ENCODE assay signal across 18 cellular contexts in the genomic region with DNA sequence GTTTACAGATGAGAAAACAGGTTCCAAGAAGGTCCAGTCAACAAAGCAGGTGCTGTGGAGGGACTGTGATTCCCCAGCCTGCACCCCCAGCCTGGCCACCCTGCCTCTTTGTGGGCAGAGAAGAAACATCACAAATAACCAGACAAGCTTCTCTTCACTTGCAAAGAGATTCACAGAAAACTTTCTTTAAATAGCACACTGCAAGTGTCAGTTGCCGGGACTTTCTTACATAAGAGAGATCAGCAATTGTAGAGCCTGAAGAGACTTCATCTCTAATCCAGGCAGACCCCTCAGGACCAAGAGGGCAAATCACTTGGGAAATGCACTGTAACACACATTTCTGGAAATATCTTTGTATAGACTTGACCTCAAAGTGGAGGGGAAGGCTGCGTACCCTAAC. TPM values are rescaled to one million over a fixed set of nuclear protein-coding genes. Genes with fewer than 3 reads are reported as not detected.
DNase-seq lines count a peak whose midpoint lies in the region; ATAC-seq and TF ChIP-seq lines count a peak whose summit lies in the region.
"Had no signal": no experiment of that assay in that cellular context is flagged by ENCODE, and none has a peak within 500 bp of the region (broad histone marks: within the 10 kb centered on the region; RNA-seq: fewer than 3 reads in every experiment).

No MANE protein-coding gene starts in this region.

- H2AFZ ChIP-seq in Karpas-422 (ENCODE audit: low read length): no peak overlapping the region

- H3K9me2 ChIP-seq in Karpas-422 (replicated peaks; ENCODE audit: insufficient read depth, low read length): no peaks in the 10 kb centered on the region

- H3K36me3 ChIP-seq in left ventricle myocardium inferior (no peaks in the 10 kb centered on the region), Karpas-422 (ENCODE audit: insufficient read depth, low read length) (no peaks in the 10 kb centered on the region), psoas muscle (ENCODE audit: insufficient read depth in 1 of 2, low read depth in 1 of 2) (no peaks in the 10 kb centered on the region)
- H3K36me3 ChIP-seq: BLaER1 had no signal

- DNase-seq in Right ventricle myocardium superior (no peak), left ventricle myocardium inferior (no peak), caudate nucleus (lab: John Stamatoyannopoulos, UW) (no peak), SHP77 (lab: John Stamatoyannopoulos, UW) (no peak), Karpas-422 (no peak), psoas muscle (no peak)
- DNase-seq: 8988T; CD4-positive, alpha-beta memory T cell; DMS153; DMS79; GDM1; GOT3; HFFc6 had no signal

- 65 to 81% (median 69%) methylated on average over 2 of the region's 2 CpGs for WGBS in psoas muscle, 3 donors

- H3K9me3 ChIP-seq in left ventricle myocardium inferior (replicated peaks) (no peaks in the 10 kb centered on the region), Karpas-422 (ENCODE audit: low read length) (no peaks in the 10 kb centered on the region), psoas muscle (no peaks in the 10 kb centered on the region)
- H3K9me3 ChIP-seq: BLaER1 had no signal

- H3K27me3 ChIP-seq in left ventricle myocardium inferior (ENCODE audit: low read depth) (no peaks in the 10 kb centered on the region), layer of hippocampus (ENCODE audit: control insufficient read depth, insufficient read depth, low read length) (no peaks in the 10 kb centered on the region), Karpas-422 (ENCODE audit: low read length) (no peaks in the 10 kb centered on the region; the same call in 1 of the 2 replicates), psoas muscle (ENCODE audit: insufficient read depth in 3 of 3, low read length in 2 of 3) (no peaks in the 10 kb centered on the region)
- H3K27me3 ChIP-seq: BLaER1 had no signal

- peak; percentile 65 for ATAC-seq in Right ventricle myocardium superior (ENCODE audit: poor library complexity)
- ATAC-seq in psoas muscle: no peak
- ATAC-seq: HCT116 had no signal

- H3K9ac ChIP-seq in Karpas-422 (ENCODE audit: low read length): no peak overlapping the region
- H3K9ac ChIP-seq: BLaER1 had no signal

- H3K4me2 ChIP-seq in Karpas-422 (ENCODE audit: low read depth, low read length, poor library complexity, severe bottlenecking): no peak overlapping the region
- H3K4me2 ChIP-seq: BLaER1 had no signal

- H4K20me1 ChIP-seq in Karpas-422 (ENCODE audit: insufficient read depth, low read depth, low read length): no peaks in the 10 kb centered on the region
- H4K20me1 ChIP-seq: BLaER1 had no signal

- H3K79me2 ChIP-seq in Karpas-422 (ENCODE audit: low read length): no peaks in the 10 kb centered on the region

- H3K4me3 ChIP-seq in left ventricle myocardium inferior: no peak overlapping the region
- H3K4me3 ChIP-seq in Karpas-422 (ENCODE audit: low read length): no peak overlapping the region
- H3K4me3 ChIP-seq in psoas muscle: no peak overlapping the region
- H3K4me3 ChIP-seq: BLaER1 had no signal

- intact Hi-C loops in Right ventricle myocardium superior (cut with DNase I): no loop called here
- intact Hi-C loops in left ventricle myocardium inferior (cut with micrococcal nuclease): no loop called here
- intact Hi-C loops in psoas muscle (cut with DNase I): no loop called here

- H3K27ac ChIP-seq in left ventricle myocardium inferior (replicated peaks) (no peak overlapping the region), caudate nucleus (ENCODE audit: low read depth, low read length) (peak overlapping the region; percentile 68), layer of hippocampus (ENCODE audit: low read depth, low read length) (peak overlapping the region; percentile 79), Karpas-422 (ENCODE audit: low read length) (no peak overlapping the region), psoas muscle (no peak overlapping the region)
- H3K27ac ChIP-seq: BLaER1, HL-60 had no signal

- no peak for TF ChIP-seq CTCF in left ventricle myocardium inferior (IDR thresholded peaks at IDR 0.05; ENCODE audit: borderline replicate concordance)
- no peak for TF ChIP-seq CTCF in psoas muscle (IDR thresholded peaks at IDR 0.05)

- H3K4me1 ChIP-seq in left ventricle myocardium inferior: peaks cover 9% of the 10 kb centered on the region
- H3K4me1 ChIP-seq in Karpas-422 (ENCODE audit: low read length): no peaks in the 10 kb centered on the region
- H3K4me1 ChIP-seq in psoas muscle: no peaks in the 10 kb centered on the region

RNA-seq across cellular contexts. Expression of gene OTUD7A, which starts 48.0 kb away (rescaled TPM):
- total RNA-seq in Right ventricle myocardium superior (1.7 TPM), left ventricle myocardium inferior (1.5 TPM), psoas muscle (1 to 10 TPM in 2 of 4 donors, under 1 TPM in 2; 0.41 to 1.1 (median 0.99) TPM)
- 0.36 and 0.45 TPM in 2 replicates for total RNA-seq in Karpas-422 (2014; rRNA removed; shearing (Covaris generic); ENCODE audit: low replicate concordance)
- under 1 TPM; 0.31 to 0.75 (median 0.37) TPM for polyA plus RNA-seq in psoas muscle
- total RNA-seq: HT1080 had no signal

Comparison
In these comparisons a context has a peak if more than half of its experiments do, and no peak if none do; other contexts are left out.
1. H3K27ac ChIP-seq: peak in caudate nucleus (single experiment) and layer of hippocampus (single experiment); none in left ventricle myocardium inferior (single experiment), Karpas-422 (single experiment) and psoas muscle (single experiment).